ENCODE assay signal across 19 cellular contexts in the genomic region with DNA sequence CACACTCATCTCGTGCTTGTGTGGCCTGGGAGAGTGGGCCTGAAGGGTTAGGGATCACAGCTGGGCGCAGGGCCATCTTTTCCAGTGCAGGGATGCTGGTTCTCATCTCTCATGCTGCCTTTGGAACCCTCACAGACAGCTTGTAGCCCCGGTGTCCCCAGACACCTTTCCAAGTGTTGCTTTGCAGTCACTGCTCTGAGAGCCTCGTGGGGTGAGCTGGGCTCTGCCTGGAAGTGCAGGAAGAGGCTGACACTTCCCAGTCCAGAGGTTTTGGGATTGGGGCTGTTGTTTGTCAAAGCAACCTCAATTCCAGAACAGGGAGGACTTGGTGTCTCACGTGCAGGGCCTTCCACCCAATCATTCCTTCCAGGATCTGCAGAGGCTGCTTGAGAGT. TPM values are rescaled to one million over a fixed set of nuclear protein-coding genes. Genes with fewer than 3 reads are reported as not detected.
DNase-seq lines count a peak whose midpoint lies in the region; ATAC-seq and TF ChIP-seq lines count a peak whose summit lies in the region.
"Had no signal": no experiment of that assay in that cellular context is flagged by ENCODE, and none has a peak within 500 bp of the region (broad histone marks: within the 10 kb centered on the region; RNA-seq: fewer than 3 reads in every experiment).

No MANE protein-coding gene starts in this region.

- H3K9me2 ChIP-seq in MM.1S (replicated peaks; ENCODE audit: insufficient read depth, low read length): no peaks in the 10 kb centered on the region

- H3F3A ChIP-seq in MM.1S (ENCODE audit: insufficient read depth, low read length): no peaks in the 10 kb centered on the region

- no peaks in the 10 kb centered on the region for H3K27me3 ChIP-seq in MM.1S (replicated peaks; ENCODE audit: insufficient read depth, low read length)
- H3K27me3 ChIP-seq in left lung: peaks cover 0 to 13% of the 10 kb centered on the region in 2 donors
- peaks cover 0 to 18% (median 9%) of the 10 kb centered on the region in 3 donors for H3K27me3 ChIP-seq in sigmoid colon

- no peaks in the 10 kb centered on the region for H3K4me1 ChIP-seq in HEK293 (ENCODE audit: control insufficient read depth, insufficient read depth, low read length)
- no peaks in the 10 kb centered on the region for H3K4me1 ChIP-seq in MM.1S (ENCODE audit: low read length)
- peaks cover 3 to 6% of the 10 kb centered on the region in 2 donors for H3K4me1 ChIP-seq in left lung
- H3K4me1 ChIP-seq in sigmoid colon: peaks cover 0 to 6% (median 0%) of the 10 kb centered on the region in 4 donors

- TF ChIP-seq POLR2A in sigmoid colon (IDR thresholded peaks at IDR 0.05): no peak

- H3K9ac ChIP-seq in MM.1S (ENCODE audit: low read length): no peak overlapping the region

- CTCF ChIA-PET in HEK293 (lab: Yijun Ruan, JAX): interaction anchor here (0.7 to 1.2 kb wide), 3 partner anchors 14 to 71 kb away, joined by 3 read pairs; no protein-coding TSS in a partner anchor

- H3K4me3 ChIP-seq in HEK293 (ENCODE audit: low read depth, low read length) (no peak overlapping the region), MM.1S (ENCODE audit: low read length) (no peak overlapping the region), left lung (no peak overlapping the region), sigmoid colon (no peak overlapping the region)
- H3K4me3 ChIP-seq: GM23338 had no signal

- H3K9me3 ChIP-seq in HEK293 (ENCODE audit: control insufficient read depth, insufficient read depth, low read depth, low read length) (no peaks in the 10 kb centered on the region), MM.1S (replicated peaks; ENCODE audit: insufficient read depth, low read length) (no peaks in the 10 kb centered on the region), left lung (no peaks in the 10 kb centered on the region), sigmoid colon (no peaks in the 10 kb centered on the region)

- TF ChIP-seq CTCF in HEK293 (tag by site-specific recombination; IDR thresholded peaks at IDR 0.05): no peak
- no peak for TF ChIP-seq CTCF in MM.1S (IDR thresholded peaks at IDR 0.05; ENCODE audit: low read length)
- no peak for TF ChIP-seq CTCF in left lung (IDR thresholded peaks at IDR 0.05)
- no peak for TF ChIP-seq CTCF in sigmoid colon (IDR thresholded peaks at IDR 0.05)

- H3K27ac ChIP-seq in HEK293 (ENCODE audit: extremely low read depth, low read depth, low read length) (no peak overlapping the region), MM.1S (ENCODE audit: low read length) (no peak overlapping the region), left lung (no peak overlapping the region), sigmoid colon (no peak overlapping the region)
- H3K27ac ChIP-seq: C4-2B had no signal

- ATAC-seq in left lung (no peak), HG03469 (IDR thresholded peaks at IDR 0.05; ENCODE audit: unreplicated experiment) (no peak), HG02884 (IDR thresholded peaks at IDR 0.05; ENCODE audit: unreplicated experiment) (no peak)
- ATAC-seq: GM23338, HepG2 had no signal

- intact Hi-C loops in left lung (cut with DNase I): no loop called here
- intact Hi-C loops in sigmoid colon (cut with DNase I): loop anchor here (10.0 kb wide), 1 partner anchor 1544 kb away; no protein-coding TSS in a partner anchor

- no peak for DNase-seq in MM.1S
- DNase-seq in left lung: peak; percentile 12 to 46
- DNase-seq in sigmoid colon: peak; percentile 4
- no peak for DNase-seq in kidney glomerular epithelial cell (lab: John Stamatoyannopoulos, UW)
- DNase-seq: ACHN; CD4-positive, alpha-beta memory T cell; DMS153; DMS79; GDM1; HCEC 1CT; HFFc6 had no signal

- no peaks in the 10 kb centered on the region for H4K20me1 ChIP-seq in MM.1S (ENCODE audit: insufficient read depth, low read length)

- H3K79me2 ChIP-seq in MM.1S (ENCODE audit: low read length): no peaks in the 10 kb centered on the region

- H3K4me2 ChIP-seq in MM.1S (ENCODE audit: low read depth, low read length): no peak overlapping the region
- H3K4me2 ChIP-seq: GM23338 had no signal

- H2AFZ ChIP-seq in MM.1S (ENCODE audit: low read length): 0 out of 2 replicates have a peak overlapping the region, but pooled peaks have one; percentile 11
- H2AFZ ChIP-seq: GM23338 had no signal

- WGBS in sigmoid colon, 2 donors: 81 to 82% methylated on average over 5 of the region's 5 CpGs

- H3K36me3 ChIP-seq in HEK293 (ENCODE audit: control insufficient read depth in 2 of 2, insufficient read depth in 1 of 2, low read length in 2 of 2): no peaks in the 10 kb centered on the region
- no peaks in the 10 kb centered on the region for H3K36me3 ChIP-seq in MM.1S (replicated peaks; ENCODE audit: insufficient read depth, low read length)
- H3K36me3 ChIP-seq in left lung: no peaks in the 10 kb centered on the region
- H3K36me3 ChIP-seq in sigmoid colon: no peaks in the 10 kb centered on the region

- no peak for TF ChIP-seq EP300 in sigmoid colon (IDR thresholded peaks at IDR 0.05)

- POLR2A ChIA-PET in HEK293 (lab: Yijun Ruan, JAX): interaction anchor here (1.9 kb wide), 1 partner anchor 12 kb away, joined by 5 read pairs; no protein-coding TSS in a partner anchor

TF ChIP-seq in HEK293, 187 proteins besides CTCF, POLR2A, EP300 and RAD21:
- 0 out of 2 replicates have a peak, but pooled peaks have one; percentile 26 for TF ChIP-seq ZNF600 (tag by site-specific recombination; IDR thresholded peaks at IDR 0.05)
- no peak for TF ChIP-seq SP7 (tag by site-specific recombination; IDR thresholded peaks at IDR 0.05)

RNA-seq across cellular contexts. Expression of a gene that starts 28.2 kb away (rescaled TPM):
- total RNA-seq in left lung: 10 to 100 TPM; 21.2 to 29.3 TPM
- total RNA-seq in sigmoid colon: not detected
- polyA plus RNA-seq in sigmoid colon: not detected
- total RNA-seq: CD4-positive, alpha-beta memory T cell; Daoy; GM23338 had no signal
- polyA plus RNA-seq: CD4-positive, alpha-beta memory T cell; GM23338; IgD-negative memory B cell had no signal

Comparison
In these comparisons a context has a peak if more than half of its experiments do, and no peak if none do; other contexts are left out.
1. DNase-seq: peak in left lung (2 of 2) and sigmoid colon (single experiment); none in MM.1S (single experiment) and kidney glomerular epithelial cell (single experiment).
2. RNA of a gene that starts 28.2 kb away (total RNA-seq): 21.2 to 29.3 TPM in left lung; not detected in sigmoid colon; every median in the first group is over 10 times any median in the second.